12 cellular contexts compared by ENCODE assay signal in the genomic region with DNA sequence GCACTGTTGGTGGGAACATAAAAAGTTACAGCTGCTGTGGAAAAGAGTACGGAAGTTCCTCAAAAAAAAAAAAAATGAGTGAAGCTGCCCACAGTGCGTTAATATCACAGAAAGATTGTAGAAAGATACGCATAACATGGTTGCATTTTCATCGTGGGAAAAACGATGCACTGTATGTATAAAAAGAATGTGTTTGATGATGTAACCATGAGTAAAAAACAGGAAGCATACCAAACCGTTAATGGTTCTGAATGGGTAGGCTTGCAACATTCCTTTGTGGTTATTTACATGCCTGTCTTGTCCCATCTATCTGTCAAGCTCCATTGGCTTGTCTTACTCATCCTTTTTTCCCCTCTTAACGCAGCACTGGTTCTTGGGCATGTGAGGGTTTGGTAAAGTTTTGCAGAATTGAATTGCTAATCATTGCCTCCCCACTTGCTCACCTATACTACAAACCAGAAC. TPM values are rescaled to one million over a fixed set of nuclear protein-coding genes. Genes with fewer than 3 reads are reported as not detected.
DNase-seq lines count a peak whose midpoint lies in the region; ATAC-seq and TF ChIP-seq lines count a peak whose summit lies in the region.
"Had no signal": no experiment of that assay in that cellular context is flagged by ENCODE, and none has a peak within 500 bp of the region (broad histone marks: within the 10 kb centered on the region; RNA-seq: fewer than 3 reads in every experiment).

No MANE protein-coding gene starts in this region.

- H3K36me3 Mint-ChIP-seq in naive thymus-derived CD4-positive, alpha-beta T cell, result no peaks in the 10 kb centered on the region
- no peaks in the 10 kb centered on the region for H3K36me3 Mint-ChIP-seq in stimulated activated effector memory CD8-positive, alpha-beta T cell treated with anti-CD3 and anti-CD28 coated beads, Interleukin-12 subunit alpha, Interleukin-12 subunit beta, amount 100 ng/mL, for 72 hours

- peaks cover 12% of the 10 kb centered on the region for H3K9me3 ChIP-seq in mammary epithelial cell (replicated peaks; ENCODE audit: insufficient read depth, low read length)
- no peaks in the 10 kb centered on the region for H3K9me3 ChIP-seq in naive thymus-derived CD4-positive, alpha-beta T cell (ENCODE audit: control insufficient read depth in 2 of 3, low read length in 3 of 3)
- H3K9me3 ChIP-seq: sigmoid colon had no signal

- intact Hi-C loops in mammary epithelial cell (cut with micrococcal nuclease) (no loop called here), sciatic nerve (cut with DNase I) (loop anchor here (10.0 kb wide), 2 partner anchors 107 to 247 kb away; no protein-coding TSS in a partner anchor)
- intact Hi-C loops in naive thymus-derived CD4-positive, alpha-beta T cell (cut with micrococcal nuclease), result loop anchor here (5.0 to 10.0 kb wide), 3 partner anchors 853 to 1110 kb away; no protein-coding TSS in a partner anchor

- no peaks in the 10 kb centered on the region for H3K36me3 ChIP-seq in mammary epithelial cell (ENCODE audit: insufficient read depth, low read length)
- no peaks in the 10 kb centered on the region for H3K36me3 ChIP-seq in naive thymus-derived CD4-positive, alpha-beta T cell (ENCODE audit: control insufficient read depth in 2 of 3, insufficient read depth in 3 of 3, low read length in 3 of 3)
- H3K36me3 ChIP-seq: sigmoid colon had no signal

- peak; percentile 29 for DNase-seq in DMS53 (lab: John Stamatoyannopoulos, UW)
- peak; percentile 88 for DNase-seq in NB4 (ENCODE audit: low read depth)
- DNase-seq in mammary epithelial cell, result peak; percentile 92
- DNase-seq in naive thymus-derived CD4-positive, alpha-beta T cell, result no peak
- no peak for DNase-seq in sciatic nerve (ENCODE audit: low spot score)
- no peak for DNase-seq in stimulated activated effector memory CD8-positive, alpha-beta T cell treated with anti-CD3 and anti-CD28 coated beads, Interleukin-12 subunit alpha, Interleukin-12 subunit beta, amount 100 ng/mL, for 72 hours (ENCODE audit: low spot score in 2 of 2)
- DNase-seq in DMS79 (lab: John Stamatoyannopoulos, UW), result no peak
- DNase-seq: central memory CD4-positive, alpha-beta T cell; GDM1; NCI-H524 treated with DMSO at 0.1 percent for 48 hours; sigmoid colon had no signal

- H3K4me1 Mint-ChIP-seq in naive thymus-derived CD4-positive, alpha-beta T cell, result peaks cover 0 to 4% (median 0%) of the 10 kb centered on the region in 7 donors
- peaks cover 14% of the 10 kb centered on the region for H3K4me1 Mint-ChIP-seq in stimulated activated effector memory CD8-positive, alpha-beta T cell treated with anti-CD3 and anti-CD28 coated beads, Interleukin-12 subunit alpha, Interleukin-12 subunit beta, amount 100 ng/mL, for 72 hours

- no peak overlapping the region for H3K4me3 Mint-ChIP-seq in naive thymus-derived CD4-positive, alpha-beta T cell
- no peak overlapping the region for H3K4me3 Mint-ChIP-seq in stimulated activated effector memory CD8-positive, alpha-beta T cell treated with anti-CD3 and anti-CD28 coated beads, Interleukin-12 subunit alpha, Interleukin-12 subunit beta, amount 100 ng/mL, for 72 hours

- no peaks in the 10 kb centered on the region for H3K9me3 Mint-ChIP-seq in naive thymus-derived CD4-positive, alpha-beta T cell
- no peaks in the 10 kb centered on the region for H3K9me3 Mint-ChIP-seq in stimulated activated effector memory CD8-positive, alpha-beta T cell treated with anti-CD3 and anti-CD28 coated beads, Interleukin-12 subunit alpha, Interleukin-12 subunit beta, amount 100 ng/mL, for 72 hours

- H3K4me1 ChIP-seq in mammary epithelial cell (ENCODE audit: insufficient read depth, low read length), result peaks cover 34% of the 10 kb centered on the region
- no peaks in the 10 kb centered on the region for H3K4me1 ChIP-seq in naive thymus-derived CD4-positive, alpha-beta T cell (ENCODE audit: control insufficient read depth in 2 of 2, insufficient read depth in 2 of 2, low read length in 2 of 2)

- CTCF ChIA-PET in mammary epithelial cell (lab: Charles Lee; ENCODE audit: low non-redundant PET), result interaction anchor here (0.6 kb wide), 1 partner anchor 69 kb away, joined by 4 read pairs; no protein-coding TSS in a partner anchor
- CTCF ChIA-PET in naive thymus-derived CD4-positive, alpha-beta T cell (lab: Charles Lee), result interaction anchor here (0.6 to 14.9 kb wide), 9 partner anchors 9 to 1074 kb away, joined by 3 to 259 read pairs (median 3); no protein-coding TSS in a partner anchor

- in situ Hi-C loops in mammary epithelial cell (cut with MboI; ENCODE audit: low sequenced_read_pairs in 2 of 2), result no loop called here

- H2AFZ ChIP-seq in mammary epithelial cell (ENCODE audit: low read depth, low read length), result no peak overlapping the region

- WGBS in mammary epithelial cell (ENCODE audit: low coverage, missing lambda C conversion rate), result 0% methylated on average over 3 of the region's 7 CpGs

- no peaks in the 10 kb centered on the region for H4K20me1 ChIP-seq in mammary epithelial cell (ENCODE audit: insufficient read depth, low read length)

- no TSS peak for BruUV-seq in mammary epithelial cell (replicated peaks; lab: Mats Ljungman, UMichigan)

- no peak overlapping the region for H3K4me2 ChIP-seq in mammary epithelial cell (ENCODE audit: insufficient read depth, low read depth, low read length)

- no peak for TF ChIP-seq POLR2A in NB4 (IDR thresholded peaks at IDR 0.05; ENCODE audit: extremely low read depth, insufficient read length)

- H3K27me3 Mint-ChIP-seq in naive thymus-derived CD4-positive, alpha-beta T cell, result peaks cover 0 to 20% (median 0%) of the 10 kb centered on the region in 5 donors

- no peak overlapping the region for H3K27ac Mint-ChIP-seq in naive thymus-derived CD4-positive, alpha-beta T cell
- H3K27ac Mint-ChIP-seq in stimulated activated effector memory CD8-positive, alpha-beta T cell treated with anti-CD3 and anti-CD28 coated beads, Interleukin-12 subunit alpha, Interleukin-12 subunit beta, amount 100 ng/mL, for 72 hours, result no peak overlapping the region

- peak overlapping the region; percentile 57 for H3K27ac ChIP-seq in mammary epithelial cell (ENCODE audit: insufficient read depth, low read depth, low read length)
- H3K27ac ChIP-seq in naive thymus-derived CD4-positive, alpha-beta T cell (ENCODE audit: low read depth, low read length), result no peak overlapping the region

- peak; percentile 55 for ATAC-seq in naive thymus-derived CD4-positive, alpha-beta T cell
- ATAC-seq in sciatic nerve (no peak), GM18909 (IDR thresholded peaks at IDR 0.05; ENCODE audit: poor library complexity, unreplicated experiment) (no peak)
- ATAC-seq in stimulated activated effector memory CD8-positive, alpha-beta T cell treated with anti-CD3 and anti-CD28 coated beads, Interleukin-12 subunit alpha, Interleukin-12 subunit beta, amount 100 ng/mL, for 72 hours, result no peak

- POLR2A ChIA-PET in naive thymus-derived CD4-positive, alpha-beta T cell (lab: Charles Lee), result interaction anchor here (0.7 kb wide), 1 partner anchor 137 kb away, joined by 3 read pairs; no protein-coding TSS in a partner anchor

- dilution Hi-C loops in mammary epithelial cell (cut with HindIII; ENCODE audit: low sequenced_read_pairs), result no loop called here

- TF ChIP-seq CTCF in NB4 (IDR thresholded peaks at IDR 0.05; ENCODE audit: low read depth, low read length), result no peak
- TF ChIP-seq CTCF in mammary epithelial cell (conservative IDR thresholded peaks at IDR 0.05 in 1 of 2, IDR thresholded peaks at IDR 0.05 in 1 of 2; ENCODE audit: extremely low read depth in 1 of 2, insufficient read depth in 1 of 2, low read depth in 1 of 2, low read length in 2 of 2), result no peak

- no peaks in the 10 kb centered on the region for H3K79me2 ChIP-seq in mammary epithelial cell (ENCODE audit: insufficient read depth, low read length)

- H3K4me3 ChIP-seq in NB4 (ENCODE audit: low read depth, low read length) (no peak overlapping the region), mammary epithelial cell (replicated peaks in 1 of 3; ENCODE audit: insufficient read depth in 1 of 3, low read depth in 2 of 3, low read length in 3 of 3) (no peak overlapping the region)
- H3K4me3 ChIP-seq in naive thymus-derived CD4-positive, alpha-beta T cell (ENCODE audit: low read length), result no peak overlapping the region
- H3K4me3 ChIP-seq: sigmoid colon had no signal

- H3K27me3 ChIP-seq in mammary epithelial cell (ENCODE audit: insufficient read depth, low read length), result no peaks in the 10 kb centered on the region
- H3K27me3 ChIP-seq in naive thymus-derived CD4-positive, alpha-beta T cell (ENCODE audit: control insufficient read depth in 2 of 2, insufficient read depth in 2 of 2, low read length in 2 of 2), result no peaks in the 10 kb centered on the region
- H3K27me3 ChIP-seq: sigmoid colon had no signal

- H3K9ac ChIP-seq in mammary epithelial cell (ENCODE audit: insufficient read depth, low read length), result no peak overlapping the region

RNA-seq across cellular contexts. Expression of gene DKK3, which starts 33.8 kb away (rescaled TPM):
- total RNA-seq in mammary epithelial cell (100 to 1,000 TPM; 299 to 771 TPM), sciatic nerve (201 TPM)
- 326 TPM for polyA plus RNA-seq in mammary epithelial cell
- 122 TPM for polyA minus RNA-seq in mammary epithelial cell
- 1 to 10 TPM in 1 of 5 experiments, under 1 TPM in 1, not detected in 3; 0.32 to 1.4 TPM for total RNA-seq in naive thymus-derived CD4-positive, alpha-beta T cell
- under 1 TPM in 1 of 2 donors, not detected in 1; 0.38 TPM for polyA plus RNA-seq in naive thymus-derived CD4-positive, alpha-beta T cell

Comparison
In these comparisons a context has a peak if more than half of its experiments do, and no peak if none do; other contexts are left out.
1. DNase-seq: peak in DMS53 (single experiment), NB4 (single experiment) and mammary epithelial cell (single experiment); none in naive thymus-derived CD4-positive, alpha-beta T cell (0 of 9), sciatic nerve (single experiment), stimulated activated effector memory CD8-positive, alpha-beta T cell treated with anti-CD3 and anti-CD28 coated beads, Interleukin-12 subunit alpha, Interleukin-12 subunit beta, amount 100 ng/mL, for 72 hours (0 of 2) and DMS79 (single experiment).
2. RNA of gene DKK3, which starts 33.8 kb away (total RNA-seq): 299 to 771 TPM in mammary epithelial cell and 201 TPM in sciatic nerve (single experiment); 0.32 to 1.4 TPM in naive thymus-derived CD4-positive, alpha-beta T cell; every median in the first group is over 10 times any median in the second.